ENCODE assay signal across 8 cellular contexts in the genomic region with DNA sequence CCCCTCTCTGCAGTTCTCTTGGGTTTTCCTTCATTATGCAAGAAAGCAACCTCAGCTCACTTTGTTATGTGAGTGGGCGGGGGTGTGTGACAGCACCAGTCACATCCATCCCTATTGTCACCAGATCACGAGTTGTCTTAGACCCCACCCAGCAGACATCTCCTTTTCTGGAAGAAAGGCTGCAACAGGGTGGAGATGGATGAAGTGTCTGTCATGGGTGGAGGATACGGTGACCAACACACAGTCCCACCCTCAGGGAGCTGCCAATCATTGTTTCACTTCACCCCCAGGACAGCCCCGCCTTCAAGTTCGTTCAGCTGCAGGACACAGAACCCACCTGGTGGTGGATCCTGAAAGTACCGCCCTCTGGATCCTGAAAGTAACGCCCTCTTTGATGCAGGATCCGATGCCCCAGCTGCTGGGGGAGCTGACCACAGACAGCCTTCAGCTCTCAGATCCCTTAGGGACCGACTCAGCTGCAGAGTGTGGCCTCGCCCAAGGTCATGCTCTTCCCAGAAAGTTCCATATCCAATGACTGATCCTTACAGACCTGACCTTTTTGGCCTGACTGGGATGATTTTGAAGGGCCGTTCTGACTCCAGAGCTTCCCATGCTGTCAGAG.
DNase-seq lines count a peak whose midpoint lies in the region; ATAC-seq lines count a peak whose summit lies in the region.

No MANE protein-coding gene starts in this region.

- H3K9me3 Mint-ChIP-seq in activated CD4-positive, alpha-beta T cell treated with anti-CD3 and anti-CD28 coated beads for 36 hours (ENCODE audit: low read depth): no peaks in the 10 kb centered on the region
- no peaks in the 10 kb centered on the region for H3K9me3 Mint-ChIP-seq in activated CD4-positive, alpha-beta memory T cell treated with anti-CD3 and anti-CD28 coated beads, Interleukin-2, amount 10 ng/mL, durations not matched to agents 7 days and 5 days

- peak overlapping the region; percentile 37; the same call in 1 of the 2 replicates for H3K9ac ChIP-seq in iPS-20b (ENCODE audit: low read depth, low read length)

- H3K4me1 Mint-ChIP-seq in activated CD4-positive, alpha-beta T cell treated with anti-CD3 and anti-CD28 coated beads for 36 hours: peaks cover 10% of the 10 kb centered on the region
- peaks cover 7% of the 10 kb centered on the region for H3K4me1 Mint-ChIP-seq in activated CD4-positive, alpha-beta memory T cell treated with anti-CD3 and anti-CD28 coated beads, Interleukin-2, amount 10 ng/mL, durations not matched to agents 7 days and 5 days

- H3K36me3 Mint-ChIP-seq in activated CD4-positive, alpha-beta T cell treated with anti-CD3 and anti-CD28 coated beads for 36 hours (ENCODE audit: low read depth): no peaks in the 10 kb centered on the region
- no peaks in the 10 kb centered on the region for H3K36me3 Mint-ChIP-seq in activated CD4-positive, alpha-beta memory T cell treated with anti-CD3 and anti-CD28 coated beads, Interleukin-2, amount 10 ng/mL, durations not matched to agents 7 days and 5 days (ENCODE audit: low read depth)

- H3K9me3 ChIP-seq in iPS-20b (ENCODE audit: insufficient read depth, low read depth, low read length): no peaks in the 10 kb centered on the region

- DNase-seq in activated CD4-positive, alpha-beta T cell treated with anti-CD3 and anti-CD28 coated beads for 36 hours: peak; percentile 59
- DNase-seq in activated CD4-positive, alpha-beta T cell treated with anti-CD3 and anti-CD28 coated beads, Interleukin-2, amount 50 U/mL, for 4 hours: no peak
- DNase-seq in activated CD4-positive, alpha-beta memory T cell treated with anti-CD3 and anti-CD28 coated beads, Interleukin-2, amount 10 ng/mL, durations not matched to agents 7 days and 5 days: peak; percentile 20
- no peak for DNase-seq in NK-92 (lab: John Stamatoyannopoulos, UW; ENCODE audit: unreplicated experiment)
- no peak for DNase-seq in GF-D8 (lab: John Stamatoyannopoulos, UW)

- peak overlapping the region; percentile 80 for H3K27ac ChIP-seq in iPS-20b (ENCODE audit: low read length)

- no peaks in the 10 kb centered on the region for H3K36me3 ChIP-seq in iPS-20b (ENCODE audit: insufficient read depth, low read depth, low read length)

- ATAC-seq in activated CD4-positive, alpha-beta T cell treated with anti-CD3 and anti-CD28 coated beads for 36 hours: peak; percentile 79
- peak; percentile 68 for ATAC-seq in HG03565 (IDR thresholded peaks at IDR 0.05; ENCODE audit: unreplicated experiment)
- no peak for ATAC-seq in HG03196 (IDR thresholded peaks at IDR 0.05; ENCODE audit: unreplicated experiment)

- peak overlapping the region; percentile 19; the same call in 1 of the 2 replicates for H3K4me3 ChIP-seq in iPS-20b (ENCODE audit: low read length)

- H3K27me3 ChIP-seq in iPS-20b (ENCODE audit: insufficient read depth, low read length): no peaks in the 10 kb centered on the region

- no peak overlapping the region for H3K27ac Mint-ChIP-seq in activated CD4-positive, alpha-beta T cell treated with anti-CD3 and anti-CD28 coated beads for 36 hours
- H3K27ac Mint-ChIP-seq in activated CD4-positive, alpha-beta memory T cell treated with anti-CD3 and anti-CD28 coated beads, Interleukin-2, amount 10 ng/mL, durations not matched to agents 7 days and 5 days: no peak overlapping the region

- CTCF ChIA-PET in activated CD4-positive, alpha-beta T cell treated with anti-CD3 and anti-CD28 coated beads for 36 hours (lab: Charles Lee): interaction anchor here (1.0 to 1.5 kb wide), 2 partner anchors 9 to 19 kb away, joined by 3 to 7 read pairs; no protein-coding TSS in a partner anchor
- CTCF ChIA-PET in activated CD4-positive, alpha-beta memory T cell treated with anti-CD3 and anti-CD28 coated beads, Interleukin-2, amount 10 ng/mL, durations not matched to agents 7 days and 5 days (lab: Charles Lee): no interaction called here

- POLR2A ChIA-PET in activated CD4-positive, alpha-beta T cell treated with anti-CD3 and anti-CD28 coated beads for 36 hours (lab: Charles Lee): interaction anchor here (0.6 kb wide), 1 partner anchor 95 kb away, joined by 3 read pairs; no protein-coding TSS in a partner anchor
- POLR2A ChIA-PET in activated CD4-positive, alpha-beta memory T cell treated with anti-CD3 and anti-CD28 coated beads, Interleukin-2, amount 10 ng/mL, durations not matched to agents 7 days and 5 days (lab: Charles Lee): no interaction called here

- H3K4me1 ChIP-seq in iPS-20b (ENCODE audit: insufficient read depth, low read length): peaks cover 7% of the 10 kb centered on the region; the same call in 1 of the 2 replicates

- intact Hi-C loops in activated CD4-positive, alpha-beta T cell treated with anti-CD3 and anti-CD28 coated beads for 36 hours (cut with DNase I, micrococcal nuclease): no loop called here

- H3K27me3 Mint-ChIP-seq in activated CD4-positive, alpha-beta T cell treated with anti-CD3 and anti-CD28 coated beads for 36 hours: peaks cover 2% of the 10 kb centered on the region
- H3K27me3 Mint-ChIP-seq in activated CD4-positive, alpha-beta memory T cell treated with anti-CD3 and anti-CD28 coated beads, Interleukin-2, amount 10 ng/mL, durations not matched to agents 7 days and 5 days: no peaks in the 10 kb centered on the region

- no peak overlapping the region for H3K4me3 Mint-ChIP-seq in activated CD4-positive, alpha-beta T cell treated with anti-CD3 and anti-CD28 coated beads for 36 hours
- H3K4me3 Mint-ChIP-seq in activated CD4-positive, alpha-beta memory T cell treated with anti-CD3 and anti-CD28 coated beads, Interleukin-2, amount 10 ng/mL, durations not matched to agents 7 days and 5 days: no peak overlapping the region

Comparison
In these comparisons a context has a peak if more than half of its experiments do, and no peak if none do; other contexts are left out.
1. DNase-seq: peak in activated CD4-positive, alpha-beta T cell treated with anti-CD3 and anti-CD28 coated beads for 36 hours (single experiment) and activated CD4-positive, alpha-beta memory T cell treated with anti-CD3 and anti-CD28 coated beads, Interleukin-2, amount 10 ng/mL, durations not matched to agents 7 days and 5 days (single experiment); none in activated CD4-positive, alpha-beta T cell treated with anti-CD3 and anti-CD28 coated beads, Interleukin-2, amount 50 U/mL, for 4 hours (0 of 2), NK-92 (single experiment) and GF-D8 (single experiment).